Comparison of ENCODE assay signal across 10 cellular contexts in the genomic region with DNA sequence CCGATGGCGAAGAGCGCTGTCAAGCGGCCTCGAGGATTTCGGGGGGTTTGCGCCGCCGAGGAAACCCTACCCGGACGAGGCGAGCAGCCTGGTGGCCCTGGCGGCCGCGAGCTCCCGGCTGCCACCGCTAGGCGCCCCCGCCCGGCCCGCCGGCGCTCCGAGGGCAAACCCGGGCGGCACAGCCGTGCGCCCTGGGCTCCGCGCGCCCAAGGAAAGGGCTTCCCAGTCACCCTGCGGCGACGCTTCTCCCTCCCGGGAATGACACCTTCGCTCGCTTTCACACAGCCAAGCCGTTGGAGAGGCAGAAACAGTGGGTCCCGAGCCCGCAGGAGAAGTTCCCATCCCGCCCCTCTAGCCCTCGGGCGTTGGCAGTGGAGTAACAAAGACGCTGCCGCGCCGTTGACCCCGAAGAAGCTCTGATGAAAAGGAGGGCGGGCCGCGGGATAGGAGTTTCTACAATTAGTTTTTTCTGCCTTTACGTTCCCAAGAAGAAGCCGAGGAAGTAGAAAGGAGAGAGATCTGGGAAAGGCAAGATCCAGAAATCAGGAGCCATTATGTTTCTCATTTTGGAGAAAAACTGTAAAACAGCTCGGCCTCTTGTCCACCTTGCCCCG.
DNase-seq lines count a peak whose midpoint lies in the region; ATAC-seq and TF ChIP-seq lines count a peak whose summit lies in the region.
"Had no signal": no experiment of that assay in that cellular context is flagged by ENCODE, and none has a peak within 500 bp of the region (broad histone marks: within the 10 kb centered on the region; RNA-seq: fewer than 3 reads in every experiment).

No MANE protein-coding gene starts in this region.

- no peaks in the 10 kb centered on the region for H3K36me3 ChIP-seq in thyroid gland

- peaks cover 60% of the 10 kb centered on the region for H3K27me3 ChIP-seq in thyroid gland

- peak; percentile 12 for TF ChIP-seq CTCF in fibroblast of villous mesenchyme (IDR thresholded peaks at IDR 0.05; ENCODE audit: insufficient read depth, low read depth, low read length)
- TF ChIP-seq CTCF in thyroid gland (IDR thresholded peaks at IDR 0.05) = peak in 2 of 6 experiments; percentile 13 to 19

- no peak overlapping the region for H3K27ac ChIP-seq in thyroid gland
- H3K27ac ChIP-seq: BLaER1 treated with 17β-estradiol and CSF1 and Interleukin-3, amounts not matched to agents 10 nM and 100 nM had no signal

- peak; percentile 55 for DNase-seq in NCI-H748 (lab: John Stamatoyannopoulos, UW; ENCODE audit: unreplicated experiment)
- DNase-seq in NCI-H748 treated with DMSO at 0.1 percent for 48 hours (lab: John Stamatoyannopoulos, UW) = no peak
- DNase-seq in RPMI8226 = peak; percentile 51
- DNase-seq in fibroblast of villous mesenchyme (ENCODE audit: low read depth) = no peak
- DNase-seq in skeletal muscle cell (ENCODE audit: low read depth) = no peak
- no peak for DNase-seq in thyroid gland
- no peak for DNase-seq in NCI-H1105 treated with DMSO at 0.1 percent for 48 hours (lab: John Stamatoyannopoulos, UW)
- DNase-seq: T-helper 9 cell had no signal

- H3K4me1 ChIP-seq in thyroid gland = peaks cover 21 to 36% of the 10 kb centered on the region in 2 donors

- intact Hi-C loops in thyroid gland (cut with DNase I) = loop anchor here (5.0 kb wide), 3 partner anchors 67 to 143 kb away; no protein-coding TSS in a partner anchor

- 5 to 8% methylated on average over 31 to 35 of the region's 55 CpGs for WGBS in thyroid gland, 2 donors

- ATAC-seq in GM19324 (IDR thresholded peaks at IDR 0.05; ENCODE audit: low FRiP score, unreplicated experiment) = no peak

- no peak for TF ChIP-seq POLR2A in thyroid gland (IDR thresholded peaks at IDR 0.05)

- H3K9me3 ChIP-seq in thyroid gland = no peaks in the 10 kb centered on the region

- no peak overlapping the region for H3K4me3 ChIP-seq in fibroblast of villous mesenchyme (ENCODE audit: low read depth, low read length)
- H3K4me3 ChIP-seq in skeletal muscle cell (ENCODE audit: low read depth, low read length) = peak overlapping the region; percentile 33
- no peak overlapping the region for H3K4me3 ChIP-seq in thyroid gland (replicated peaks in 1 of 3)

Comparison
In these comparisons a context has a peak if more than half of its experiments do, and no peak if none do; other contexts are left out.
1. DNase-seq: peak in NCI-H748 (single experiment) and RPMI8226 (single experiment); none in NCI-H748 treated with DMSO at 0.1 percent for 48 hours (single experiment), fibroblast of villous mesenchyme (single experiment), skeletal muscle cell (single experiment), thyroid gland (0 of 2) and NCI-H1105 treated with DMSO at 0.1 percent for 48 hours (single experiment).